Comparison of ENCODE assay signal across 11 cellular contexts in genomic region chr10:93498196-93498595, GRCh38. TPM values are rescaled to one million over a fixed set of nuclear protein-coding genes. Genes with fewer than 3 reads are reported as not detected.
DNase-seq lines count a peak whose midpoint lies in the region; ATAC-seq, FAIRE-seq and TF ChIP-seq lines count a peak whose summit lies in the region.
"Had no signal": no experiment of that assay in that cellular context is flagged by ENCODE, and none has a peak within 500 bp of the region (broad histone marks: within the 10 kb centered on the region; RNA-seq: fewer than 3 reads in every experiment).

No MANE protein-coding gene starts in this region.

- H3K4me3 Mint-ChIP-seq in CD4-positive, alpha-beta memory T cell = peak overlapping the region; percentile 27 to 90 (median 82)
- peak overlapping the region; percentile 44; the same call in 2 of the 3 replicates for H3K4me3 Mint-ChIP-seq in GM23338
- peak overlapping the region; percentile 92 for H3K4me3 Mint-ChIP-seq in WTC11

- peaks cover 29% of the 10 kb centered on the region for H3K79me2 ChIP-seq in GM23338 (replicated peaks; ENCODE audit: insufficient read depth)
- peaks cover 36% of the 10 kb centered on the region for H3K79me2 ChIP-seq in keratinocyte (ENCODE audit: control insufficient read depth, insufficient read depth, low read length)

- H3K9me2 ChIP-seq in GM23338 (ENCODE audit: insufficient read depth) = no peaks in the 10 kb centered on the region

- peaks cover 21 to 38% (median 32%) of the 10 kb centered on the region in 4 donors for H3K4me1 Mint-ChIP-seq in CD4-positive, alpha-beta memory T cell
- H3K4me1 Mint-ChIP-seq in GM23338 (peaks cover 13% of the 10 kb centered on the region), WTC11 (peaks cover 25% of the 10 kb centered on the region)

- H4K20me1 ChIP-seq in GM23338 (replicated peaks; ENCODE audit: insufficient read depth) = no peaks in the 10 kb centered on the region
- H4K20me1 ChIP-seq in keratinocyte (ENCODE audit: control insufficient read depth, extremely low read depth, insufficient read depth, low read length) = no peaks in the 10 kb centered on the region

- ATAC-seq in GM23338 (no peak), WTC11 (no peak), GM18858 (IDR thresholded peaks at IDR 0.05; ENCODE audit: unreplicated experiment) (no peak), GM21381 (IDR thresholded peaks at IDR 0.05; ENCODE audit: unreplicated experiment) (no peak)

- H3K27ac ChIP-seq in CD4-positive, alpha-beta memory T cell (ENCODE audit: low read depth, low read length) = no peak overlapping the region
- H3K27ac ChIP-seq in GM23338 (ENCODE audit: low read depth) (no peak overlapping the region), keratinocyte (ENCODE audit: control insufficient read depth, insufficient read depth, low read length) (no peak overlapping the region)

- H3K4me1 ChIP-seq in CD4-positive, alpha-beta memory T cell (ENCODE audit: insufficient read depth, low read length) = peaks cover 36% of the 10 kb centered on the region
- H3K4me1 ChIP-seq in GM23338 (ENCODE audit: insufficient read depth) = peaks cover 16% of the 10 kb centered on the region; the same call in 1 of the 2 replicates
- H3K4me1 ChIP-seq in keratinocyte (ENCODE audit: control insufficient read depth, extremely low read depth, insufficient read depth, low read length) = peaks cover 20% of the 10 kb centered on the region

- H3K9ac ChIP-seq in keratinocyte (ENCODE audit: control insufficient read depth, extremely low read depth, insufficient read depth, low read length) = no peak overlapping the region

- H2AFZ ChIP-seq in GM23338 (no peak overlapping the region), keratinocyte (ENCODE audit: control insufficient read depth, low read length) (peak overlapping the region; percentile 2)

- no peak for DNase-seq in CD4-positive, alpha-beta memory T cell
- DNase-seq in GM23338 (ENCODE audit: low spot score) (no peak), WTC11 (ENCODE audit: low spot score) (no peak), keratinocyte (ENCODE audit: low read depth, low spot score) (no peak), AG08395 (ENCODE audit: low spot score) (no peak), putamen (ENCODE audit: low spot score) (no peak)
- DNase-seq: DMS153, head of caudate nucleus, NCI-H1930 had no signal

- FAIRE-seq in keratinocyte (lab: Jason Lieb, UNC) = no peak

- no peaks in the 10 kb centered on the region for H3K27me3 ChIP-seq in CD4-positive, alpha-beta memory T cell (ENCODE audit: insufficient read depth, low read length)
- peaks cover 16% of the 10 kb centered on the region for H3K27me3 ChIP-seq in GM23338 (ENCODE audit: insufficient read depth)
- H3K27me3 ChIP-seq in keratinocyte (ENCODE audit: control insufficient read depth, extremely low read depth, insufficient read depth, low read length) = no peaks in the 10 kb centered on the region

- peaks cover 0 to 2% of the 10 kb centered on the region in 2 donors for H3K36me3 Mint-ChIP-seq in CD4-positive, alpha-beta memory T cell
- H3K36me3 Mint-ChIP-seq in GM23338 (ENCODE audit: low read depth) (peaks cover 12% of the 10 kb centered on the region; the same call in 2 of the 3 replicates), WTC11 (peaks cover 16% of the 10 kb centered on the region)

- no peak for TF ChIP-seq CTCF in GM23338 (conservative IDR thresholded peaks at IDR 0.05; ENCODE audit: low read depth in 2 of 2)
- TF ChIP-seq CTCF in WTC11 (IDR thresholded peaks at IDR 0.05) = no peak
- TF ChIP-seq CTCF in keratinocyte (optimal IDR thresholded peaks at IDR 0.05 in 1 of 3, IDR thresholded peaks at IDR 0.05 in 1 of 3, conservative IDR thresholded peaks at IDR 0.05 in 1 of 3; ENCODE audit: extremely low read depth in 1 of 3, insufficient read depth in 2 of 3, low read length in 3 of 3) = no peak

- no peaks in the 10 kb centered on the region for H3K27me3 Mint-ChIP-seq in CD4-positive, alpha-beta memory T cell
- H3K27me3 Mint-ChIP-seq in GM23338 (ENCODE audit: insufficient read depth, low read depth, poor library complexity) (peaks cover 2% of the 10 kb centered on the region), WTC11 (ENCODE audit: low read depth) (peaks cover 17% of the 10 kb centered on the region)

- H3F3A ChIP-seq in GM23338 (replicated peaks; ENCODE audit: low read depth) = no peaks in the 10 kb centered on the region

- H3K4me2 ChIP-seq in GM23338 (no peak overlapping the region; the same call in 1 of the 2 replicates), keratinocyte (ENCODE audit: control insufficient read depth, extremely low read depth, insufficient read depth, low read depth, low read length) (peak overlapping the region; percentile 58)

- H3K4me3 ChIP-seq in CD4-positive, alpha-beta memory T cell (ENCODE audit: low read length in 2 of 2) = no peak overlapping the region
- H3K4me3 ChIP-seq in GM23338 (no peak overlapping the region), keratinocyte (ENCODE audit: control insufficient read depth in 2 of 3, extremely low read depth in 1 of 3, insufficient read depth in 2 of 3, low read depth in 1 of 3, low read length in 3 of 3) (no peak overlapping the region)

- intact Hi-C loops in CD4-positive, alpha-beta memory T cell (cut with micrococcal nuclease) = loop anchor here (5.0 kb wide), 2 partner anchors 906 to 1206 kb away; partner anchors contain the start of genes CPEB3, KIF11 and MARCHF5

- peak overlapping the region in 6 of 7 donors; percentile 15 to 85 (median 62) for H3K27ac Mint-ChIP-seq in CD4-positive, alpha-beta memory T cell
- H3K27ac Mint-ChIP-seq in GM23338 (no peak overlapping the region), WTC11 (no peak overlapping the region)

- no peaks in the 10 kb centered on the region for H3K9me3 ChIP-seq in CD4-positive, alpha-beta memory T cell (ENCODE audit: control insufficient read depth in 1 of 2, low read length in 2 of 2)
- no peaks in the 10 kb centered on the region for H3K9me3 ChIP-seq in keratinocyte (ENCODE audit: control insufficient read depth, low read depth, low read length)

- POLR2A ChIA-PET in CD4-positive, alpha-beta memory T cell (lab: Charles Lee; ENCODE audit: partially characterized antibody) = no interaction called here
- POLR2A ChIA-PET in WTC11 (lab: Charles Lee) = no interaction called here

- peaks cover 3% of the 10 kb centered on the region for H3K9me1 ChIP-seq in keratinocyte (ENCODE audit: control insufficient read depth, extremely low read depth, insufficient read depth, low read length)

- dilution Hi-C loops in keratinocyte (cut with MboI; ENCODE audit: extremely low pct_ligation_motif_present, low sequenced_read_pairs) = no loop called here

- H3K36me3 ChIP-seq in CD4-positive, alpha-beta memory T cell (ENCODE audit: insufficient read depth, low read length) = no peaks in the 10 kb centered on the region
- no peaks in the 10 kb centered on the region; the same call in 1 of the 2 replicates for H3K36me3 ChIP-seq in GM23338 (ENCODE audit: insufficient read depth)
- peaks cover 0 to 3% of the 10 kb centered on the region in 2 experiments for H3K36me3 ChIP-seq in keratinocyte (ENCODE audit: control insufficient read depth in 2 of 2, extremely low read depth in 1 of 2, insufficient read depth in 2 of 2, low read length in 2 of 2)

- CTCF ChIA-PET in CD4-positive, alpha-beta memory T cell (lab: Charles Lee; ENCODE audit: partially characterized antibody) = interaction anchor here (5.1 kb wide), 1 partner anchor 122 kb away, joined by 18 read pairs; no protein-coding TSS in a partner anchor
- CTCF ChIA-PET in WTC11 (lab: Charles Lee) = interaction anchor here (0.8 kb wide), 1 partner anchor 122 kb away, joined by 3 read pairs; no protein-coding TSS in a partner anchor

- no peaks in the 10 kb centered on the region for H3K9me3 Mint-ChIP-seq in CD4-positive, alpha-beta memory T cell
- no peaks in the 10 kb centered on the region for H3K9me3 Mint-ChIP-seq in GM23338
- H3K9me3 Mint-ChIP-seq in WTC11 = no peaks in the 10 kb centered on the region

TF ChIP-seq in GM23338, 12 proteins besides CTCF, POLR2A, EP300 and RAD21 (continues in another document):
- TF ChIP-seq ZNF331 (CRISPR knock-in tag; IDR thresholded peaks at IDR 0.05; ENCODE audit: low read depth) (no peak), POLR2AphosphoS5 (IDR thresholded peaks at IDR 0.05; ENCODE audit: low read depth) (no peak), STAT1 (IDR thresholded peaks at IDR 0.05; ENCODE audit: unreplicated experiment) (no peak)

TF ChIP-seq in WTC11, 78 proteins besides CTCF, POLR2A, EP300 and RAD21 (continues in another document):
- TF ChIP-seq HMGA2 (CRISPR knock-in tag; IDR thresholded peaks at IDR 0.05) (no peak), KAT7 (CRISPR knock-in tag; IDR thresholded peaks at IDR 0.05; ENCODE audit: borderline replicate concordance) (no peak)

RNA-seq across cellular contexts. Expression of gene CEP55, which starts 1.8 kb away (rescaled TPM):
- total RNA-seq in CD4-positive, alpha-beta memory T cell = under 1 TPM; 0.17 to 0.30 TPM
- polyA plus RNA-seq in CD4-positive, alpha-beta memory T cell = under 1 TPM; 0.36 to 0.69 TPM
- 15.0 and 22.4 TPM in 2 replicates for total RNA-seq in GM23338 (2014; rRNA removed; shearing (Covaris generic))
- polyA plus RNA-seq in GM23338 (2016; fragmentation: Nextera tagmentation; extraction: Ambion mirVana) = 12.4 and 13.2 TPM in 2 replicates
- 15.7 to 17.3 TPM (median 15.8 TPM) in 3 replicates for total RNA-seq in WTC11 (2021)
- 3.2 to 25.4 TPM (median 17.7 TPM) in 3 replicates for polyA plus RNA-seq in keratinocyte
- 0.46 TPM for polyA plus RNA-seq in keratinocyte (2011; ENCODE audit: low read depth)
- polyA plus RNA-seq in keratinocyte (2011; cell fraction: cytosol; rRNA removed) = 4.9 and 10.4 TPM in 2 replicates
- polyA plus RNA-seq in keratinocyte (2011; cell fraction: nucleus; rRNA removed) = 2.4 and 3.3 TPM in 2 replicates
- 0.21 and 17.6 TPM in 2 replicates for polyA plus RNA-seq in keratinocyte (2012; ENCODE audit: low replicate concordance)
- 1.4 to 9.8 TPM (median 1.9 TPM) in 3 replicates for polyA minus RNA-seq in keratinocyte
- polyA minus RNA-seq in keratinocyte (2011; cell fraction: cytosol; rRNA and poly(A)+ RNA removed) = 2.1 TPM
- polyA minus RNA-seq in keratinocyte (2011; cell fraction: nucleus; rRNA and poly(A)+ RNA removed) = 0.95 and 2.1 TPM in 2 replicates

RNA-seq across cellular contexts. Expression of gene MYOF, which starts 16.1 kb away (rescaled TPM):
- total RNA-seq in CD4-positive, alpha-beta memory T cell = 1 to 10 TPM; 1.2 to 2.2 TPM
- polyA plus RNA-seq in CD4-positive, alpha-beta memory T cell = not detected
- total RNA-seq in GM23338 (2014; rRNA removed; shearing (Covaris generic)) = 0.54 and 1.4 TPM in 2 replicates
- polyA plus RNA-seq in GM23338 (2016; fragmentation: Nextera tagmentation; extraction: Ambion mirVana) = 0.45 and 0.82 TPM in 2 replicates
- 1.4 to 2.2 TPM (median 1.8 TPM) in 3 replicates for total RNA-seq in WTC11 (2021)
- 174 to 276 TPM (median 232 TPM) in 3 replicates for polyA plus RNA-seq in keratinocyte
- 146 TPM for polyA plus RNA-seq in keratinocyte (2011; ENCODE audit: low read depth)
- 192 and 235 TPM in 2 replicates for polyA plus RNA-seq in keratinocyte (2011; cell fraction: cytosol; rRNA removed)
- 583 and 631 TPM in 2 replicates for polyA plus RNA-seq in keratinocyte (2011; cell fraction: nucleus; rRNA removed)
- 83.5 and 285 TPM in 2 replicates for polyA plus RNA-seq in keratinocyte (2012; ENCODE audit: low replicate concordance)
- 141 to 248 TPM (median 172 TPM) in 3 replicates for polyA minus RNA-seq in keratinocyte
- 189 TPM for polyA minus RNA-seq in keratinocyte (2011; cell fraction: cytosol; rRNA and poly(A)+ RNA removed)
- polyA minus RNA-seq in keratinocyte (2011; cell fraction: nucleus; rRNA and poly(A)+ RNA removed) = 354 and 681 TPM in 2 replicates

Comparison
In these comparisons a context has a peak if more than half of its experiments do, and no peak if none do; other contexts are left out.
1. H3K27ac Mint-ChIP-seq: peak in CD4-positive, alpha-beta memory T cell (6 of 7); none in GM23338 (single experiment) and WTC11 (single experiment).
2. RNA of gene CEP55, which starts 1.8 kb away (total RNA-seq): 15.0 to 22.4 TPM in GM23338 and 15.7 to 17.3 TPM in WTC11; 0.17 to 0.30 TPM in CD4-positive, alpha-beta memory T cell; every median in the first group is over 10 times any median in the second.
3. Peak in every context shown above with its lines, with median percentiles within 50 percentile points of each other: H3K4me3 Mint-ChIP-seq.